16 cellular contexts compared by ENCODE assay signal in the genomic region with DNA sequence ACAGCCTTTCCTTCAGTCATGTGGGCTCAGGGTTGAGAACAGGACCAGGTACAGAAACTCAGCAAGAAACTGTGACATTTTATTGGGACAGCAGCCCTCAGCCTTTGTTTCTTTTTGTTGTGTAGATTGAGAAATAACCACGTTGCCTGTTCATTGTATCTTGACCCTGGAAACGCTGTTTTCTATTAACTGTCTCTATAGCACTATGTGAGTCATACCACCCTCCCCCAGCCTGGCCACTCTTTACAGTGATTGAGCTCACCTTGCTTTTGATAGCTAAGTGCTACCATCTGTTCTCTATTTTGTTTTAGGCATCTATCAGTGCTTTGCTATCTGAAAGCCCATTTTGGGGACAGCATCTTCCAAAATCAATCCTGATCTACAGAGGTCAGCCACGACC.
A peak's percentile ranks its signal among the peaks of the same experiment; 100 is the strongest.
DNase-seq lines count a peak whose midpoint lies in the region; ATAC-seq and TF ChIP-seq lines count a peak whose summit lies in the region.
"Had no signal": no experiment of that assay in that cellular context is flagged by ENCODE, and none has a peak within 500 bp of the region (broad histone marks: within the 10 kb centered on the region; RNA-seq: fewer than 3 reads in every experiment).

No MANE protein-coding gene starts in this region.

- no peaks in the 10 kb centered on the region for H3K79me1 ChIP-seq in H9 (ENCODE audit: insufficient read depth, low read depth, low read length, poor library complexity, severe bottlenecking)

- H2BK5ac ChIP-seq in H9 (ENCODE audit: insufficient read length, low read length): no peak overlapping the region

- no peak overlapping the region for H2AK5ac ChIP-seq in H9 (ENCODE audit: insufficient read length, low read length)

- H2BK20ac ChIP-seq in H9 (ENCODE audit: low read depth, low read length, poor library complexity, severe bottlenecking): no peak overlapping the region

- H3K27me3 Mint-ChIP-seq in H9 (ENCODE audit: low read depth): no peaks in the 10 kb centered on the region
- H3K27me3 Mint-ChIP-seq: activated naive CD8-positive, alpha-beta T cell treated with anti-CD3 and anti-CD28 coated beads, Interleukin-2, amount 50 U/mL, for 24 hours; B cell; effector memory CD8-positive, alpha-beta T cell; stimulated activated naive B cell treated with anti-CD40 and anti-IgM and Interleukin-4, amounts not matched to agents 10 μg/mL and 1 μg/mL and 100 μg/mL, for 72 hours had no signal

- H3K18ac ChIP-seq in H9 (ENCODE audit: insufficient read length, low read depth, low read length): no peak overlapping the region

- no peak overlapping the region for H3K14ac ChIP-seq in H9 (ENCODE audit: insufficient read depth, low read length)

- H4K91ac ChIP-seq in H9 (ENCODE audit: insufficient read length, low read depth, low read length): no peak overlapping the region

- no peak overlapping the region for H3K27ac ChIP-seq in H9 (ENCODE audit: insufficient read length, low read depth, low read length)
- H3K27ac ChIP-seq: psoas muscle had no signal

- ATAC-seq in HG02981 (IDR thresholded peaks at IDR 0.05; ENCODE audit: unreplicated experiment): no peak
- ATAC-seq: activated naive CD8-positive, alpha-beta T cell treated with anti-CD3 and anti-CD28 coated beads, Interleukin-2, amount 50 U/mL, for 24 hours; effector memory CD8-positive, alpha-beta T cell; psoas muscle; stimulated activated naive B cell treated with anti-CD40 and anti-IgM and Interleukin-4, amounts not matched to agents 10 μg/mL and 1 μg/mL and 100 μg/mL, for 72 hours had no signal

- H3K9ac ChIP-seq in H9 (ENCODE audit: extremely low read depth, insufficient read length, low read length): no peak overlapping the region

- peaks cover 18 to 19% of the 10 kb centered on the region in 2 experiments for H3K4me1 Mint-ChIP-seq in H9
- H3K4me1 Mint-ChIP-seq: B cell; stimulated activated naive B cell treated with anti-CD40 and anti-IgM and Interleukin-4, amounts not matched to agents 10 μg/mL and 1 μg/mL and 100 μg/mL, for 72 hours had no signal

- no peak overlapping the region for H3K27ac Mint-ChIP-seq in H9
- H3K27ac Mint-ChIP-seq: activated naive CD8-positive, alpha-beta T cell treated with anti-CD3 and anti-CD28 coated beads, Interleukin-2, amount 50 U/mL, for 24 hours; B cell; effector memory CD8-positive, alpha-beta T cell; stimulated activated naive B cell treated with anti-CD40 and anti-IgM and Interleukin-4, amounts not matched to agents 10 μg/mL and 1 μg/mL and 100 μg/mL, for 72 hours had no signal

- H2BK12ac ChIP-seq in H9 (ENCODE audit: insufficient read length, low read depth, low read length): no peak overlapping the region

- H2BK120ac ChIP-seq in H9 (ENCODE audit: low read depth, low read length, poor library complexity, severe bottlenecking): no peak overlapping the region

- no peaks in the 10 kb centered on the region for H3K36me3 ChIP-seq in BE2C
- H3K36me3 ChIP-seq: MG63 had no signal

- H3K23ac ChIP-seq in H9 (ENCODE audit: insufficient read length, low read depth, low read length): no peak overlapping the region

- H3K27me3 ChIP-seq in BE2C (no peaks in the 10 kb centered on the region), H9 (ENCODE audit: insufficient read depth, low read length) (no peaks in the 10 kb centered on the region)
- H3K27me3 ChIP-seq: MG63 had no signal

- no peak overlapping the region for H2AFZ ChIP-seq in H9 (ENCODE audit: low read length)

- no peak overlapping the region for H3K56ac ChIP-seq in H9 (ENCODE audit: insufficient read length, low read depth, low read length)

- H3K4me1 ChIP-seq in BE2C (peaks cover 13% of the 10 kb centered on the region), H9 (ENCODE audit: insufficient read depth, low read length) (no peaks in the 10 kb centered on the region; the same call in 1 of the 2 replicates)

- no peaks in the 10 kb centered on the region for H3K79me2 ChIP-seq in H9 (ENCODE audit: insufficient read depth, low read length)

- H4K5ac ChIP-seq in H9 (ENCODE audit: insufficient read length, low read depth, low read length): no peak overlapping the region

- no peaks in the 10 kb centered on the region for H3K23me2 ChIP-seq in H9 (ENCODE audit: insufficient read length, low read depth, low read length, poor library complexity, severe bottlenecking)

- no peak overlapping the region for H2BK15ac ChIP-seq in H9 (ENCODE audit: low read depth, low read length)

- TF ChIP-seq CTCF in BE2C (IDR thresholded peaks at IDR 0.05; ENCODE audit: low read depth, low read length) (no peak), H9 (conservative IDR thresholded peaks at IDR 0.05) (no peak)

- DNase-seq in BE2C (peak; percentile 35), HT-29 (ENCODE audit: low spot score) (peak; percentile 59), astrocyte of the hippocampus (ENCODE audit: low read depth, low spot score) (peak; percentile 30), iris pigment epithelial cell (ENCODE audit: low read depth) (peak; percentile 75), H9 (no peak), inferior parietal cortex (ENCODE audit: extremely low spot score) (no peak), LoVo (ENCODE audit: low spot score) (no peak)
- DNase-seq: activated naive CD8-positive, alpha-beta T cell treated with anti-CD3 and anti-CD28 coated beads, Interleukin-2, amount 50 U/mL, for 24 hours; effector memory CD8-positive, alpha-beta T cell; GF-D8; MG63; psoas muscle; RPMI8226; stimulated activated naive B cell treated with anti-CD40 and anti-IgM and Interleukin-4, amounts not matched to agents 10 μg/mL and 1 μg/mL and 100 μg/mL, for 72 hours had no signal

- no peak overlapping the region for H3K4me3 ChIP-seq in BE2C (ENCODE audit: low read depth, low read length)
- H3K4me3 ChIP-seq: MG63, psoas muscle had no signal

- no peak overlapping the region for H3K4me2 ChIP-seq in H9 (ENCODE audit: insufficient read depth, insufficient read length, low read length)

- no peak overlapping the region for H3T11ph ChIP-seq in H9 (ENCODE audit: low read length)

- no peak overlapping the region for H4K8ac ChIP-seq in H9 (replicated peaks; ENCODE audit: insufficient read length, low read depth, low read length)

- WGBS in H9 (ENCODE audit: extremely low coverage, insufficient read length, low lambda C conversion rate): no CpG with 5 or more reads among the region's 3 CpGs

- H4K20me1 ChIP-seq in H9 (ENCODE audit: control insufficient read depth, insufficient read depth, insufficient read length): no peaks in the 10 kb centered on the region

- no peak overlapping the region for H3K4me3 Mint-ChIP-seq in H9
- H3K4me3 Mint-ChIP-seq: activated naive CD8-positive, alpha-beta T cell treated with anti-CD3 and anti-CD28 coated beads, Interleukin-2, amount 50 U/mL, for 24 hours; B cell; effector memory CD8-positive, alpha-beta T cell; stimulated activated naive B cell treated with anti-CD40 and anti-IgM and Interleukin-4, amounts not matched to agents 10 μg/mL and 1 μg/mL and 100 μg/mL, for 72 hours had no signal

- H3K9me3 Mint-ChIP-seq in H9: no peaks in the 10 kb centered on the region
- H3K9me3 Mint-ChIP-seq: activated naive CD8-positive, alpha-beta T cell treated with anti-CD3 and anti-CD28 coated beads, Interleukin-2, amount 50 U/mL, for 24 hours; effector memory CD8-positive, alpha-beta T cell; stimulated activated naive B cell treated with anti-CD40 and anti-IgM and Interleukin-4, amounts not matched to agents 10 μg/mL and 1 μg/mL and 100 μg/mL, for 72 hours had no signal

- no peak overlapping the region for H3K4ac ChIP-seq in H9 (ENCODE audit: low read depth, low read length)

- no peaks in the 10 kb centered on the region for H3K9me3 ChIP-seq in BE2C
- H3K9me3 ChIP-seq in H9 (ENCODE audit: control insufficient read depth, low read depth, low read length): no peaks in the 10 kb centered on the region
- H3K9me3 ChIP-seq: MG63, psoas muscle had no signal

- H3K36me3 Mint-ChIP-seq in H9 (ENCODE audit: insufficient read depth in 1 of 3, low read depth in 3 of 3): no peaks in the 10 kb centered on the region
- H3K36me3 Mint-ChIP-seq: stimulated activated naive B cell treated with anti-CD40 and anti-IgM and Interleukin-4, amounts not matched to agents 10 μg/mL and 1 μg/mL and 100 μg/mL, for 72 hours had no signal

Comparison
In these comparisons a context has a peak if more than half of its experiments do, and no peak if none do; other contexts are left out.
1. DNase-seq: peak in BE2C (single experiment), HT-29 (single experiment), astrocyte of the hippocampus (single experiment) and iris pigment epithelial cell (single experiment); none in H9 (single experiment), inferior parietal cortex (single experiment) and LoVo (single experiment).